19 cellular contexts compared by ENCODE assay signal in the genomic region with DNA sequence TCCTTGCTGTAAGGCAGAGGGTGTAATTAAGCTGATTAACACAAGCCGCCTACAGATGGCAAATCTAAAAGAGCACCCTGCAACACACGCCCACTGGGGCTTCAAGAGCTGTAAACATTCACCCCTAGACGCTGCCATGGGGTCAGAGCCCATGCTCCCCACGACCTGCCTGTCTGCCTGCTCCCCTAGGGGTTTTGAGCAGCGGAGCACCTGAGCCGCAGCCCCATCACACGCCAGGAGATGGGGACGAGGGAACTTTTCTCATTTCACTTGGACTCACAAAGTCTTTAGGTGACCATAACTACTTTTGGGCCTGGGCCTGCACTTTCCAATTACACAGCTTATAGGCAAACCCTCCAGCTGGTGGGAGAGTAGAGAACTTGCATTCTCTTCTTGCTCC.
DNase-seq lines count a peak whose midpoint lies in the region; ATAC-seq, FAIRE-seq and TF ChIP-seq lines count a peak whose summit lies in the region.
"Had no signal": no experiment of that assay in that cellular context is flagged by ENCODE, and none has a peak within 500 bp of the region (broad histone marks: within the 10 kb centered on the region; RNA-seq: fewer than 3 reads in every experiment).

No MANE protein-coding gene starts in this region.

- H3K4me1 ChIP-seq in GM23338 (ENCODE audit: insufficient read depth) (no peaks in the 10 kb centered on the region), H9 (ENCODE audit: insufficient read depth, low read length) (no peaks in the 10 kb centered on the region), H1 (replicated peaks in 1 of 4; ENCODE audit: control insufficient read depth in 3 of 4, insufficient read depth in 4 of 4, low read length in 3 of 4) (no peaks in the 10 kb centered on the region)
- H3K4me1 ChIP-seq: Caco-2 had no signal

- DNase-seq in GM23338 (ENCODE audit: low spot score) (peak; percentile 59), H9 (peak; percentile 42), H1 (ENCODE audit: low read depth in 1 of 2, low spot score in 2 of 2) (peak in 1 of 2 experiments; percentile 50)
- no peak for DNase-seq in activated effector memory CD4-positive, alpha-beta T cell treated with Interleukin-2 at 50 U/mL for 16 hours
- DNase-seq: ACHN; BE2C; C1 segment of cervical spinal cord; Caco-2; CD4-positive, CD25-positive, alpha-beta regulatory T cell; DMS153; DMS79; GDM1; HFFc6; KG1 had no signal

- POLR2A ChIA-PET in H1 (lab: Charles Lee; ENCODE audit: partially characterized antibody), result no interaction called here

- H4K20me1 ChIP-seq in GM23338 (replicated peaks; ENCODE audit: insufficient read depth) (no peaks in the 10 kb centered on the region), H9 (ENCODE audit: control insufficient read depth, insufficient read depth, insufficient read length) (no peaks in the 10 kb centered on the region), H1 (replicated peaks in 1 of 2; ENCODE audit: control insufficient read depth in 1 of 2, insufficient read depth in 2 of 2, low read length in 2 of 2) (no peaks in the 10 kb centered on the region)

- no peak overlapping the region for H2AK5ac ChIP-seq in H9 (ENCODE audit: insufficient read length, low read length)
- no peak overlapping the region for H2AK5ac ChIP-seq in H1 (ENCODE audit: low read depth, low read length)

- H3K18ac ChIP-seq in H9 (ENCODE audit: insufficient read length, low read depth, low read length) (no peak overlapping the region), H1 (ENCODE audit: extremely low read depth, low read length) (no peak overlapping the region)

- no peak overlapping the region for H2BK120ac ChIP-seq in H9 (ENCODE audit: low read depth, low read length, poor library complexity, severe bottlenecking)
- H2BK120ac ChIP-seq in H1 (replicated peaks; ENCODE audit: low read depth, low read length), result no peak overlapping the region

- peaks cover 6% of the 10 kb centered on the region; the same call in 1 of the 2 replicates for H3K9me2 ChIP-seq in GM23338 (ENCODE audit: insufficient read depth)

- H3K4ac ChIP-seq in H9 (ENCODE audit: low read depth, low read length) (no peak overlapping the region), H1 (replicated peaks; ENCODE audit: insufficient read length, low read depth, low read length) (no peak overlapping the region)

- H3K79me1 ChIP-seq in H9 (ENCODE audit: insufficient read depth, low read depth, low read length, poor library complexity, severe bottlenecking) (no peaks in the 10 kb centered on the region), H1 (ENCODE audit: low read depth, low read length) (no peaks in the 10 kb centered on the region)

- no CpG with 5 or more reads among the region's 8 CpGs for WGBS in H9 (ENCODE audit: extremely low coverage, insufficient read length, low lambda C conversion rate)
- 84% methylated on average over 8 of the region's 8 CpGs; no CpG with 5 or more reads in 1 of the 2 experiments for WGBS in H1 (ENCODE audit: extremely low coverage in 1 of 2, insufficient coverage in 1 of 2, insufficient read length in 1 of 2, insufficient replicate concordance in 2 of 2, low coverage in 1 of 2, low lambda C conversion rate in 2 of 2, missing lambda C conversion rate in 1 of 2), 2 experiments

- no peak for FAIRE-seq in H1 (lab: Jason Lieb, UNC)
- FAIRE-seq: A204.1, GM12892 had no signal

- H3K9me3 ChIP-seq in H9 (ENCODE audit: control insufficient read depth, low read depth, low read length) (no peaks in the 10 kb centered on the region), H1 (ENCODE audit: insufficient read depth in 2 of 2, low read depth in 1 of 2, low read length in 1 of 2) (no peaks in the 10 kb centered on the region)
- H3K9me3 ChIP-seq: BE2C, Caco-2 had no signal

- H3K36me3 Mint-ChIP-seq in GM23338 (ENCODE audit: low read depth) (no peaks in the 10 kb centered on the region), H9 (ENCODE audit: insufficient read depth in 1 of 3, low read depth in 3 of 3) (no peaks in the 10 kb centered on the region)
- H3K36me3 Mint-ChIP-seq: CD4-positive, CD25-positive, alpha-beta regulatory T cell had no signal

- H4K5ac ChIP-seq in H9 (ENCODE audit: insufficient read length, low read depth, low read length) (no peak overlapping the region), H1 (ENCODE audit: insufficient read length, low read depth, low read length) (no peak overlapping the region)

- H3K23ac ChIP-seq in H9 (ENCODE audit: insufficient read length, low read depth, low read length), result no peak overlapping the region
- H3K23ac ChIP-seq in H1 (ENCODE audit: insufficient read length), result no peak overlapping the region

- TF ChIP-seq RAD21 in H1 (IDR thresholded peaks at IDR 0.05 in 1 of 2, conservative IDR thresholded peaks at IDR 0.05 in 1 of 2; ENCODE audit: low read depth in 2 of 2, low read length in 2 of 2), result peak; percentile 42 to 53; a peak in 3 of 4 replicates

- H3K27ac Mint-ChIP-seq in GM23338 (no peak overlapping the region; the same call in 1 of the 2 replicates), H9 (peak overlapping the region in 1 of 3 experiments; percentile 79; a peak in 1 of 7 replicates)
- H3K27ac Mint-ChIP-seq: HFFc6 had no signal

- no peak overlapping the region for H3K27ac ChIP-seq in GM23338 (ENCODE audit: low read depth)
- H3K27ac ChIP-seq in H9 (ENCODE audit: insufficient read length, low read depth, low read length), result no peak overlapping the region
- no peak overlapping the region for H3K27ac ChIP-seq in H1 (ENCODE audit: low read depth, low read length)

- H3K14ac ChIP-seq in H9 (ENCODE audit: insufficient read depth, low read length) (no peak overlapping the region), H1 (ENCODE audit: insufficient read length) (no peak overlapping the region)

- ATAC-seq in GM23338 (peak; percentile 86), HG03378 (IDR thresholded peaks at IDR 0.05; ENCODE audit: unreplicated experiment) (no peak), HG02623 (IDR thresholded peaks at IDR 0.05; ENCODE audit: unreplicated experiment) (no peak)
- ATAC-seq: HCT116 had no signal

- H3F3A ChIP-seq in GM23338 (replicated peaks; ENCODE audit: low read depth), result no peaks in the 10 kb centered on the region

- no peak for TF ChIP-seq POLR2A in H1 (IDR thresholded peaks at IDR 0.05; ENCODE audit: control extremely low read depth in 1 of 2, low read depth in 2 of 2, low read length in 2 of 2)

- peaks cover 3% of the 10 kb centered on the region; the same call in 1 of the 3 replicates for H3K9me3 Mint-ChIP-seq in GM23338
- no peaks in the 10 kb centered on the region for H3K9me3 Mint-ChIP-seq in H9
- H3K9me3 Mint-ChIP-seq: CD4-positive, CD25-positive, alpha-beta regulatory T cell had no signal

- no peak overlapping the region for H3T11ph ChIP-seq in H9 (ENCODE audit: low read length)

- CTCF ChIA-PET in H1 (lab: Charles Lee; ENCODE audit: partially characterized antibody), result interaction anchor here (1.8 to 3.0 kb wide), 2 partner anchors 10 to 94 kb away, joined by 7 to 12 read pairs; no protein-coding TSS in a partner anchor

- no peak for TF ChIP-seq EP300 in H1 (IDR thresholded peaks at IDR 0.05; ENCODE audit: borderline replicate concordance in 1 of 2, low read depth in 2 of 2, low read length in 2 of 2)

- H3K23me2 ChIP-seq in H9 (ENCODE audit: insufficient read length, low read depth, low read length, poor library complexity, severe bottlenecking) (no peaks in the 10 kb centered on the region), H1 (ENCODE audit: low read depth, low read length) (no peaks in the 10 kb centered on the region)

- H3K9ac ChIP-seq in H9 (ENCODE audit: extremely low read depth, insufficient read length, low read length) (no peak overlapping the region), H1 (replicated peaks in 1 of 4; ENCODE audit: extremely low read depth in 1 of 4, low read depth in 3 of 4, low read length in 3 of 4) (no peak overlapping the region)

- H2AFZ ChIP-seq in GM23338 (peak overlapping the region; percentile 69; the same call in 1 of the 2 replicates), H9 (ENCODE audit: low read length) (no peak overlapping the region), H1 (ENCODE audit: low read length) (no peak overlapping the region; the same call in 1 of the 2 replicates)

- peak in 1 of 2 experiments; percentile 40; a peak in 3 of 4 replicates for TF ChIP-seq CTCF in GM23338 (conservative IDR thresholded peaks at IDR 0.05; ENCODE audit: low read depth in 2 of 2)
- TF ChIP-seq CTCF in H9 (conservative IDR thresholded peaks at IDR 0.05), result peak; percentile 45
- peak; percentile 36 to 46 (median 45); a peak in 3 of 4 replicates for TF ChIP-seq CTCF in H1 (IDR thresholded peaks at IDR 0.05; ENCODE audit: control extremely low read depth in 1 of 3, insufficient read depth in 1 of 3, low read depth in 1 of 3, low read length in 3 of 3)

- H2BK20ac ChIP-seq in H9 (ENCODE audit: low read depth, low read length, poor library complexity, severe bottlenecking) (no peak overlapping the region), H1 (ENCODE audit: low read length) (no peak overlapping the region)

- H2BK15ac ChIP-seq in H9 (ENCODE audit: low read depth, low read length) (no peak overlapping the region), H1 (ENCODE audit: low read length) (no peak overlapping the region)

- H3K56ac ChIP-seq in H9 (ENCODE audit: insufficient read length, low read depth, low read length), result no peak overlapping the region
- no peak overlapping the region for H3K56ac ChIP-seq in H1 (replicated peaks; ENCODE audit: insufficient read length, low read depth, low read length)

- H4K8ac ChIP-seq in H9 (replicated peaks; ENCODE audit: insufficient read length, low read depth, low read length), result no peak overlapping the region
- H4K8ac ChIP-seq in H1 (ENCODE audit: extremely low read depth, insufficient read depth, low read length), result no peak overlapping the region

- H2BK5ac ChIP-seq in H9 (ENCODE audit: insufficient read length, low read length) (no peak overlapping the region), H1 (ENCODE audit: low read depth, low read length) (no peak overlapping the region)

- H2BK12ac ChIP-seq in H9 (ENCODE audit: insufficient read length, low read depth, low read length), result no peak overlapping the region
- H2BK12ac ChIP-seq in H1 (ENCODE audit: low read depth, low read length), result no peak overlapping the region

- H3K79me2 ChIP-seq in GM23338 (replicated peaks; ENCODE audit: insufficient read depth), result no peaks in the 10 kb centered on the region
- no peaks in the 10 kb centered on the region for H3K79me2 ChIP-seq in H9 (ENCODE audit: insufficient read depth, low read length)
- no peaks in the 10 kb centered on the region for H3K79me2 ChIP-seq in H1 (ENCODE audit: control insufficient read depth in 1 of 2, insufficient read depth in 2 of 2, low read length in 2 of 2)

- H3K27me3 Mint-ChIP-seq in GM23338 (ENCODE audit: insufficient read depth, low read depth, poor library complexity) (peaks cover 7% of the 10 kb centered on the region), H9 (ENCODE audit: low read depth) (peaks cover 2% of the 10 kb centered on the region)

- H3K4me3 ChIP-seq in GM23338 (no peak overlapping the region), H1 (ENCODE audit: extremely low read depth in 1 of 4, insufficient read depth in 2 of 4, low read depth in 3 of 4, low read length in 4 of 4) (no peak overlapping the region)

- H3K4me2 ChIP-seq in GM23338 (no peak overlapping the region), H9 (ENCODE audit: insufficient read depth, insufficient read length, low read length) (no peak overlapping the region), H1 (ENCODE audit: insufficient read depth in 1 of 2, low read depth in 2 of 2, low read length in 2 of 2) (no peak overlapping the region)

- H4K91ac ChIP-seq in H9 (ENCODE audit: insufficient read length, low read depth, low read length) (no peak overlapping the region), H1 (replicated peaks; ENCODE audit: insufficient read length, low read length) (no peak overlapping the region)

- H3K27me3 ChIP-seq in GM23338 (ENCODE audit: insufficient read depth) (no peaks in the 10 kb centered on the region), H9 (ENCODE audit: insufficient read depth, low read length) (no peaks in the 10 kb centered on the region; the same call in 1 of the 2 replicates), H1 (replicated peaks in 1 of 4; ENCODE audit: control insufficient read depth in 3 of 4, extremely low read depth in 1 of 4, insufficient read depth in 3 of 4, low read length in 3 of 4) (no peaks in the 10 kb centered on the region)
- H3K27me3 ChIP-seq: BE2C had no signal

- H3K4me1 Mint-ChIP-seq in GM23338 (no peaks in the 10 kb centered on the region), H9 (peaks cover 0 to 3% of the 10 kb centered on the region in 2 experiments; a peak in 2 of 4 replicates)
- H3K4me1 Mint-ChIP-seq: CD4-positive, CD25-positive, alpha-beta regulatory T cell had no signal

- no peaks in the 10 kb centered on the region for H3K36me3 ChIP-seq in GM23338 (ENCODE audit: insufficient read depth)
- no peaks in the 10 kb centered on the region for H3K36me3 ChIP-seq in H1 (ENCODE audit: control insufficient read depth in 2 of 4, insufficient read depth in 4 of 4, low read length in 3 of 4)
- H3K36me3 ChIP-seq: BE2C had no signal

- H3K4me3 Mint-ChIP-seq in GM23338 (no peak overlapping the region), H9 (no peak overlapping the region)
- H3K4me3 Mint-ChIP-seq: CD4-positive, CD25-positive, alpha-beta regulatory T cell; HFFc6 had no signal
